15 cellular contexts compared by ENCODE assay signal in the genomic region with DNA sequence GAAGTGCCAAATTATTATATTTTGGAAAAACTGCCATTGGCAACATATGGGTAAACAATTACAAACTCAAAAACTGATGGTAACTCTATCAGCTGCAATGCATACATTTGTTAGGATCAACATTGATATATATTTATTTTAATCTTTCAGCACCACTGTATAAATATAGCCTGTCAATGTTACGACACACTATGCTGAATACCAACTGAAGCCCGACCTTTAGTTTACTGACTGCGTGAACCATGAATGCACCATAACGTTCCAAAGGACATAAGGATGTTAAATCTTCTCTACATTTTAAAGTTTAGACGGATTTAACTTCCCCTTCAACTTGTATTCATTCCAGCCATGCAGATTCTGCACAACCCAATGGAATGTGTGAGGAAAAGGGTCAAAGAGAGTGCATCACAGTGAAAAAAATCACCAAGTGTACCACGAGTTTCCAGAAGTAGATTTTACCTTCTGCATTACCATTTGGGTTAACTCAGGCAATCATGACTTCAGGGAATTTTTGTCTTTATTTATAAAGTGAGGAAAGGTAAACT.
A peak's percentile ranks its signal among the peaks of the same experiment; 100 is the strongest.
DNase-seq lines count a peak whose midpoint lies in the region; TF ChIP-seq lines count a peak whose summit lies in the region.
"Had no signal": no experiment of that assay in that cellular context is flagged by ENCODE, and none has a peak within 500 bp of the region (broad histone marks: within the 10 kb centered on the region; RNA-seq: fewer than 3 reads in every experiment).

No MANE protein-coding gene starts in this region.

- H3K79me2 ChIP-seq in Karpas-422 (ENCODE audit: low read length): no peaks in the 10 kb centered on the region

- H3K9ac ChIP-seq in Karpas-422 (ENCODE audit: low read length): no peak overlapping the region

- TF ChIP-seq CTCF in astrocyte of the spinal cord (IDR thresholded peaks at IDR 0.05; ENCODE audit: low read depth, low read length): no peak
- TF ChIP-seq CTCF in mesothelial cell of epicardium (IDR thresholded peaks at IDR 0.05; ENCODE audit: unreplicated experiment): no peak

- intact Hi-C loops in posterior vena cava (cut with DNase I): no loop called here

- no peaks in the 10 kb centered on the region for H3K9me3 ChIP-seq in Karpas-422 (ENCODE audit: low read length)
- H3K9me3 ChIP-seq in effector memory CD4-positive, alpha-beta T cell (ENCODE audit: control insufficient read depth, low read length): no peaks in the 10 kb centered on the region
- H3K9me3 ChIP-seq: Caco-2, SJSA1 had no signal

- H3K27ac ChIP-seq in Karpas-422 (ENCODE audit: low read length): no peak overlapping the region
- H3K27ac ChIP-seq in effector memory CD4-positive, alpha-beta T cell (ENCODE audit: insufficient read depth, low read length, poor library complexity, severe bottlenecking): no peak overlapping the region
- H3K27ac ChIP-seq: HL-60, SJSA1 had no signal

- H3K27me3 Mint-ChIP-seq in mesothelial cell of epicardium (ENCODE audit: low read depth): no peaks in the 10 kb centered on the region

- no peak overlapping the region for H3K4me3 Mint-ChIP-seq in mesothelial cell of epicardium

- H3K4me1 ChIP-seq in Karpas-422 (ENCODE audit: low read length): no peaks in the 10 kb centered on the region
- H3K4me1 ChIP-seq in effector memory CD4-positive, alpha-beta T cell (ENCODE audit: control insufficient read depth, insufficient read depth, low read length, poor library complexity, severe bottlenecking): no peaks in the 10 kb centered on the region
- H3K4me1 ChIP-seq: SJSA1 had no signal

- no peak overlapping the region for H2AFZ ChIP-seq in Karpas-422 (ENCODE audit: low read length)

- DNase-seq in EL (peak; percentile 4), astrocyte of the spinal cord (ENCODE audit: low read depth, low spot score) (peak; percentile 27), mesothelial cell of epicardium (ENCODE audit: low spot score in 2 of 2, unreplicated experiment in 2 of 2) (no peak), NAMALWA (ENCODE audit: low spot score) (no peak), Karpas-422 (no peak), posterior vena cava (ENCODE audit: low spot score) (no peak)
- no peak for DNase-seq in effector memory CD4-positive, alpha-beta T cell
- DNase-seq: Caco-2, GOT3, NCI-H1092, NCI-H1694, NCI-H446 had no signal

- no peak overlapping the region for H3K4me2 ChIP-seq in Karpas-422 (ENCODE audit: low read depth, low read length, poor library complexity, severe bottlenecking)

- H3K36me3 ChIP-seq in Karpas-422 (ENCODE audit: insufficient read depth, low read length): no peaks in the 10 kb centered on the region
- no peaks in the 10 kb centered on the region for H3K36me3 ChIP-seq in effector memory CD4-positive, alpha-beta T cell (ENCODE audit: control insufficient read depth, insufficient read depth, low read length)
- H3K36me3 ChIP-seq: SJSA1 had no signal

- no peaks in the 10 kb centered on the region for H3K36me3 Mint-ChIP-seq in mesothelial cell of epicardium

- in situ Hi-C loops in astrocyte of the spinal cord (cut with HindIII; ENCODE audit: low sequenced_read_pairs): no loop called here

- peak overlapping the region; percentile 86 for H3K27ac Mint-ChIP-seq in mesothelial cell of epicardium

- H3K4me1 Mint-ChIP-seq in mesothelial cell of epicardium: peaks cover 27% of the 10 kb centered on the region

- H3K4me3 ChIP-seq in astrocyte of the spinal cord (ENCODE audit: low read depth, low read length): no peak overlapping the region
- no peak overlapping the region for H3K4me3 ChIP-seq in Karpas-422 (ENCODE audit: low read length)
- no peak overlapping the region for H3K4me3 ChIP-seq in effector memory CD4-positive, alpha-beta T cell (ENCODE audit: insufficient read depth, low read depth, low read length, poor library complexity, severe bottlenecking)
- H3K4me3 ChIP-seq: K562, SJSA1 had no signal

- H4K20me1 ChIP-seq in Karpas-422 (ENCODE audit: insufficient read depth, low read depth, low read length): no peaks in the 10 kb centered on the region

- peaks cover 3% of the 10 kb centered on the region for H3K9me3 Mint-ChIP-seq in mesothelial cell of epicardium

- no peaks in the 10 kb centered on the region; the same call in 1 of the 2 replicates for H3K9me2 ChIP-seq in Karpas-422 (replicated peaks; ENCODE audit: insufficient read depth, low read length)

- no peaks in the 10 kb centered on the region for H3K27me3 ChIP-seq in Karpas-422 (ENCODE audit: low read length)
- H3K27me3 ChIP-seq in effector memory CD4-positive, alpha-beta T cell (replicated peaks; ENCODE audit: control insufficient read depth, insufficient read depth, low read length, poor library complexity, severe bottlenecking): no peaks in the 10 kb centered on the region
- H3K27me3 ChIP-seq: SJSA1 had no signal

Comparison
In these comparisons a context has a peak if more than half of its experiments do, and no peak if none do; other contexts are left out.
1. DNase-seq: peak in EL (single experiment) and astrocyte of the spinal cord (single experiment); none in mesothelial cell of epicardium (0 of 2), NAMALWA (single experiment), Karpas-422 (single experiment), posterior vena cava (single experiment) and effector memory CD4-positive, alpha-beta T cell (0 of 3).